ENCODE assay signal across 21 cellular contexts in genomic region chr2:99670768-99671734, GRCh38.
DNase-seq lines count a peak whose midpoint lies in the region; ATAC-seq, FAIRE-seq and TF ChIP-seq lines count a peak whose summit lies in the region.
"Had no signal": no experiment of that assay in that cellular context is flagged by ENCODE, and none has a peak within 500 bp of the region (broad histone marks: within the 10 kb centered on the region; RNA-seq: fewer than 3 reads in every experiment).

No MANE protein-coding gene starts in this region.

- POLR2A ChIA-PET in K562 (lab: Yijun Ruan, JAX): no interaction called here

- peak overlapping the region; percentile 54 for H3K27ac Mint-ChIP-seq in stimulated activated memory B cell treated with anti-CD40 and anti-IgM and Interleukin-4, amounts not matched to agents 10 μg/mL and 1 μg/mL and 100 μg/mL, for 72 hours
- H3K27ac Mint-ChIP-seq: activated CD4-positive, alpha-beta T cell treated with anti-CD3 and anti-CD28 coated beads, Interleukin-2, amount 10 ng/mL, durations not matched to agents 7 days and 5 days; endodermal cell; natural killer cell had no signal

- peaks cover 53% of the 10 kb centered on the region for H3K36me3 Mint-ChIP-seq in stimulated activated memory B cell treated with anti-CD40 and anti-IgM and Interleukin-4, amounts not matched to agents 10 μg/mL and 1 μg/mL and 100 μg/mL, for 72 hours
- H3K36me3 Mint-ChIP-seq: natural killer cell had no signal

- H3K9me3 ChIP-seq in K562 (replicated peaks; ENCODE audit: control insufficient read depth, insufficient read depth, low read depth, low read length): no peaks in the 10 kb centered on the region
- H3K9me3 ChIP-seq in right atrium auricular region: no peaks in the 10 kb centered on the region
- H3K9me3 ChIP-seq: psoas muscle, spleen had no signal

- no peak for DNase-seq in K562 (ENCODE audit: extremely low read depth in 1 of 4, low spot score in 3 of 4)
- no peak for DNase-seq in right atrium auricular region (ENCODE audit: low spot score)
- DNase-seq in cerebellum (ENCODE audit: low spot score): no peak
- DNase-seq: activated CD4-positive, alpha-beta T cell treated with anti-CD3 and anti-CD28 coated beads, Interleukin-2, amount 10 ng/mL, durations not matched to agents 7 days and 5 days; activated CD8-positive, alpha-beta memory T cell treated with anti-CD3 and anti-CD28 coated beads, Interleukin-2, amount 50 U/mL, for 4 hours; activated effector memory CD4-positive, alpha-beta T cell treated with Interleukin-2 at 50 U/mL for 16 hours; cerebellar nuclear complex; DMS79 treated with DMSO at 0.1 percent for 48 hours; endodermal cell; natural killer cell; NCI-H187 treated with DMSO at 0.1 percent for 48 hours; NCI-H510A; psoas muscle; spleen; T-helper 1 cell had no signal

- H3K9me1 ChIP-seq in K562 (ENCODE audit: control insufficient read depth, insufficient read depth, low read length): no peaks in the 10 kb centered on the region

- BruUV-seq in K562 (replicated peaks; lab: Mats Ljungman, UMichigan): no TSS peak

- no peaks in the 10 kb centered on the region for H4K20me1 ChIP-seq in K562 (replicated peaks; ENCODE audit: control insufficient read depth, insufficient read depth, low read length)

- no peaks in the 10 kb centered on the region for H3K27me3 Mint-ChIP-seq in stimulated activated memory B cell treated with anti-CD40 and anti-IgM and Interleukin-4, amounts not matched to agents 10 μg/mL and 1 μg/mL and 100 μg/mL, for 72 hours
- H3K27me3 Mint-ChIP-seq: activated CD4-positive, alpha-beta T cell treated with anti-CD3 and anti-CD28 coated beads, Interleukin-2, amount 10 ng/mL, durations not matched to agents 7 days and 5 days had no signal

- no peak overlapping the region for H3K9ac ChIP-seq in K562 (ENCODE audit: insufficient read depth in 1 of 2, low read depth in 2 of 2, low read length in 2 of 2)

- H3K4me1 ChIP-seq in K562 (replicated peaks in 1 of 2; ENCODE audit: control insufficient read depth in 2 of 2, insufficient read depth in 2 of 2, low read length in 2 of 2) (no peaks in the 10 kb centered on the region), right atrium auricular region (peaks cover 0 to 44% of the 10 kb centered on the region in 2 donors)

- H3K4me3 Mint-ChIP-seq in stimulated activated memory B cell treated with anti-CD40 and anti-IgM and Interleukin-4, amounts not matched to agents 10 μg/mL and 1 μg/mL and 100 μg/mL, for 72 hours: no peak overlapping the region
- H3K4me3 Mint-ChIP-seq: activated CD4-positive, alpha-beta T cell treated with anti-CD3 and anti-CD28 coated beads, Interleukin-2, amount 10 ng/mL, durations not matched to agents 7 days and 5 days; endodermal cell; natural killer cell had no signal

- H3K4me3 ChIP-seq in K562 (no peak overlapping the region), right atrium auricular region (no peak overlapping the region)
- H3K4me3 ChIP-seq: lung, psoas muscle, spleen had no signal

- in situ Hi-C loops in K562 (cut with MboI): no loop called here

- TF ChIP-seq CTCF in K562 (IDR thresholded peaks at IDR 0.05 in 2 of 3, conservative IDR thresholded peaks at IDR 0.05 in 1 of 3; ENCODE audit: insufficient read depth in 2 of 3, low read depth in 1 of 3, low read length in 3 of 3) (no peak), right atrium auricular region (IDR thresholded peaks at IDR 0.05) (no peak)

- H2AFZ ChIP-seq in K562 (ENCODE audit: low read depth, low read length): no peak overlapping the region

- peaks cover 49% of the 10 kb centered on the region for H3K4me1 Mint-ChIP-seq in stimulated activated memory B cell treated with anti-CD40 and anti-IgM and Interleukin-4, amounts not matched to agents 10 μg/mL and 1 μg/mL and 100 μg/mL, for 72 hours
- H3K4me1 Mint-ChIP-seq: activated CD4-positive, alpha-beta T cell treated with anti-CD3 and anti-CD28 coated beads, Interleukin-2, amount 10 ng/mL, durations not matched to agents 7 days and 5 days; endodermal cell; natural killer cell had no signal

- CTCF ChIA-PET in K562 (lab: Yijun Ruan, JAX; ENCODE audit: low intra/inter-chr PET ratio): no interaction called here

- no peak for TF ChIP-seq EP300 in K562 (IDR thresholded peaks at IDR 0.05; ENCODE audit: low read length)

- H3K36me3 ChIP-seq in K562 (ENCODE audit: control insufficient read depth, insufficient read depth, low read length) (no peaks in the 10 kb centered on the region), right atrium auricular region (no peaks in the 10 kb centered on the region)

- H3K79me2 ChIP-seq in K562 (ENCODE audit: control insufficient read depth, insufficient read depth, low read length): no peaks in the 10 kb centered on the region

- 0% methylated on average over 4 of the region's 4 CpGs for WGBS in K562 (ENCODE audit: insufficient coverage, low coverage, missing lambda C conversion rate)

- H3K27me3 ChIP-seq in K562 (ENCODE audit: control insufficient read depth in 2 of 2, insufficient read depth in 2 of 2, low read length in 2 of 2) (peaks cover 15 to 26% of the 10 kb centered on the region in 2 experiments), right atrium auricular region (no peaks in the 10 kb centered on the region)
- H3K27me3 ChIP-seq: spleen had no signal

- intact Hi-C loops in K562 (cut with micrococcal nuclease): no loop called here

- TF ChIP-seq POLR2A in K562 (conservative IDR thresholded peaks at IDR 0.05): no peak

- ATAC-seq in HG02885 (IDR thresholded peaks at IDR 0.05; ENCODE audit: poor library complexity, unreplicated experiment): peak; percentile 43
- ATAC-seq in K562: no peak
- ATAC-seq in stimulated activated memory B cell treated with anti-CD40 and anti-IgM and Interleukin-4, amounts not matched to agents 10 μg/mL and 1 μg/mL and 100 μg/mL, for 72 hours: no peak
- no peak for ATAC-seq in HG03159 (IDR thresholded peaks at IDR 0.05; ENCODE audit: unreplicated experiment)
- ATAC-seq in HG03095 (IDR thresholded peaks at IDR 0.05; ENCODE audit: unreplicated experiment): no peak
- ATAC-seq in GM18511 (IDR thresholded peaks at IDR 0.05; ENCODE audit: unreplicated experiment): no peak
- ATAC-seq: natural killer cell, psoas muscle had no signal

- peaks cover 2% of the 10 kb centered on the region for H3K9me3 Mint-ChIP-seq in stimulated activated memory B cell treated with anti-CD40 and anti-IgM and Interleukin-4, amounts not matched to agents 10 μg/mL and 1 μg/mL and 100 μg/mL, for 72 hours
- H3K9me3 Mint-ChIP-seq: activated CD4-positive, alpha-beta T cell treated with anti-CD3 and anti-CD28 coated beads, Interleukin-2, amount 10 ng/mL, durations not matched to agents 7 days and 5 days; natural killer cell had no signal

- H3K27ac ChIP-seq in K562 (ENCODE audit: extremely low read depth, low read depth, low read length): no peak overlapping the region
- peak overlapping the region; percentile 47 to 85 for H3K27ac ChIP-seq in right atrium auricular region
- H3K27ac ChIP-seq: psoas muscle, spleen had no signal

- FAIRE-seq in K562 (lab: Jason Lieb, UNC): no peak

- H3K4me2 ChIP-seq in K562 (ENCODE audit: insufficient read depth, low read length): no peak overlapping the region

- TF ChIP-seq RAD21 in K562 (CRISPR knock-in tag; conservative IDR thresholded peaks at IDR 0.05 in 1 of 2, IDR thresholded peaks at IDR 0.05 in 1 of 2): no peak

TF ChIP-seq in K562, 482 proteins besides CTCF, POLR2A, EP300 and RAD21:
- TF ChIP-seq HOXB6 (CRISPR knock-in tag; IDR thresholded peaks at IDR 0.05; ENCODE audit: borderline replicate concordance) (no peak), FOXJ2 (tag; IDR thresholded peaks at IDR 0.05) (peak; percentile 91)
